ENCODE assay signal across 22 cellular contexts in the genomic region with DNA sequence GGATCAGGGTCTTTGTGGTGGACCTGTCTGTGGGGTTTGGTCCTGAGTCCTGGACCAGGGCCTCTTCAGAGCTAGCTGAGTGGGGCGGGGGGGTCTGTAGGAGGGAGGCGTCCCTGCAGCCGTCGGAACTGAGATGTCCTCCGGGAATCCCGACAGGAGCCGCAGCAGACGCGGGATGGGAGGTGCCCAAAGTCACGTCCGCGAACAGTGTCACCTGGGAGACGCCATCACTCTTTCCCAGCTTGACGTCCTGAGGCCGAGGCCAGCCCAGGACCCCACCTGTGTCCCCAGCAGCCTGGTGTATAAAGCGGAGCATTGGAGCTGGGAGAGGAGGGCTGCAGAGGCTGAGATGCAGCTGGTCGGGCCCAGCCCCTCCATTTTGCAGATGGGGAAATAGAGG.
"Had no signal": no experiment of that assay in that cellular context is flagged by ENCODE, and none has a peak within 500 bp of the region (broad histone marks: within the 10 kb centered on the region; RNA-seq: fewer than 3 reads in every experiment).

No MANE protein-coding gene starts in this region.

- H3K4me3 ChIP-seq: coronary artery, dorsolateral prefrontal cortex, esophagus muscularis mucosa, gastroesophageal sphincter, heart right ventricle, left lung, lower lobe of right lung, mucosa of descending colon had no signal

- H3K9me3 Mint-ChIP-seq: immature natural killer cell, mesothelial cell of epicardium had no signal

- H3K4me1 Mint-ChIP-seq: immature natural killer cell had no signal

- H3K9me3 ChIP-seq: esophagus muscularis mucosa, heart right ventricle, lower lobe of right lung, mucosa of descending colon had no signal

- H3K27ac Mint-ChIP-seq: immature natural killer cell, mesothelial cell of epicardium had no signal

- H3K36me3 ChIP-seq: esophagus muscularis mucosa, gastroesophageal sphincter, heart right ventricle, left lung, lower lobe of right lung had no signal

- H3K4me3 Mint-ChIP-seq: immature natural killer cell, mesothelial cell of epicardium had no signal

- DNase-seq: dermis blood vessel endothelial cell; dorsolateral prefrontal cortex; effector CD4-positive, alpha-beta T cell; effector memory CD4-positive, alpha-beta T cell; foreskin keratinocyte; head of caudate nucleus; heart right ventricle; hippocampal formation; immature natural killer cell; islet precursor cell; left cardiac atrium; lower lobe of right lung; mesenchymal stem cell had no signal

- FAIRE-seq: colon, endothelial cell of umbilical vein, frontal cortex had no signal

- H3K4me1 ChIP-seq: esophagus muscularis mucosa, foreskin keratinocyte, gastroesophageal sphincter, heart right ventricle, left lung, lower lobe of right lung had no signal

- H3K27me3 ChIP-seq: dorsolateral prefrontal cortex, foreskin keratinocyte, left lung had no signal

- ATAC-seq: foreskin keratinocyte, gastroesophageal sphincter, heart right ventricle, left lung, lower lobe of right lung, mucosa of descending colon had no signal

- H3K27ac ChIP-seq: coronary artery, dorsolateral prefrontal cortex, esophagus muscularis mucosa, foreskin keratinocyte, gastroesophageal sphincter, heart right ventricle, left lung, lower lobe of right lung had no signal

- H3K36me3 Mint-ChIP-seq: immature natural killer cell, mesothelial cell of epicardium had no signal
